Comparison of ENCODE assay signal across 13 cellular contexts in the genomic region with DNA sequence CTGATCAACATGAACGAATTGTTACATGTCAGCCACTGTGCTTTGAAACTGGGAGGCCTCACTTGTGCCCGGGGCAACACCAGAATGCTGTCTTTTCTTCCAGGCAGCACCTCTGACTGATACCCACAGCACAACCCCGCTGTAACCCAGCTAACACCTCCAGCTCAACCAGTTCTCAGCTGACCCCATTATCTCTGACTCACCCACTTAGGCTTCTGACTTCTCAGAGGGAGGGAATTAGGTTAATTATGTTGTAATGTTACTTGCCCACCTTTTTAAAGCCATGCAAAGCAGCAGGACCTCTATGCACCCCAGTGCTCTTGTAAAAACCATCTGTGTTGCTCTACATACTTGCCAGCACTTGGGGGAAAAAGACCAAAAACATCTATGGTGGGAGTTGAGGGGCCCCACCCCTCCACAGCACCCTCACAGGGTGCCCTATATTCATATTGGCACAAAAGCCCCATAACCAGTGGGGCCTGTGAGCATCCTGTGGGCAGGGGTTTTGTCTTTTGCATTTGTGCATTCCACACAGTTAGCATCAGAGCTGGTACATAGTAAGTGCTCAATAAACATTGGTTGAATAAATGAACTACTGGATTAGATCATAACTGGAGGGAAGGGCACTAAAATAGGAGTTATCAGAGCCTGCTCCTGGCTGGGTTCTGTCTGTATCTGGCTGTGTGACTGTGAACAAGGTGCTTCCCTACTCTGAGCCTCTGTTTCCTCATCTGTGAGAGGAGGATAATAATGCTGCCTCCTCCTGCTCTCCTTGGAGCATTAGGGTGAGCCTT.
DNase-seq lines count a peak whose midpoint lies in the region; ATAC-seq lines count a peak whose summit lies in the region.
"Had no signal": no experiment of that assay in that cellular context is flagged by ENCODE, and none has a peak within 500 bp of the region (broad histone marks: within the 10 kb centered on the region; RNA-seq: fewer than 3 reads in every experiment).

No MANE protein-coding gene starts in this region.

- H3K4me1 Mint-ChIP-seq in stimulated activated naive CD8-positive, alpha-beta T cell treated with anti-CD3 and anti-CD28 coated beads, Interleukin-15, amount 100 ng/mL, for 72 hours: no peaks in the 10 kb centered on the region

- no peaks in the 10 kb centered on the region for H3K27me3 Mint-ChIP-seq in stimulated activated naive CD8-positive, alpha-beta T cell treated with anti-CD3 and anti-CD28 coated beads, Interleukin-15, amount 100 ng/mL, for 72 hours

- no peaks in the 10 kb centered on the region for H3K9me3 Mint-ChIP-seq in stimulated activated naive CD8-positive, alpha-beta T cell treated with anti-CD3 and anti-CD28 coated beads, Interleukin-15, amount 100 ng/mL, for 72 hours

- DNase-seq in stimulated activated naive CD8-positive, alpha-beta T cell treated with anti-CD3 and anti-CD28 coated beads, Interleukin-15, Interleukin-2, amounts not matched to agents 100 U/mL and 50 U/mL, for 24 hours: no peak
- no peak for DNase-seq in stimulated activated naive CD8-positive, alpha-beta T cell treated with anti-CD3 and anti-CD28 coated beads, Interleukin-15, amount 100 ng/mL, for 72 hours
- DNase-seq in NOMO-1 (lab: John Stamatoyannopoulos, UW; ENCODE audit: unreplicated experiment in 2 of 2) (peak; percentile 58 to 72), germinal center (ENCODE audit: low spot score) (peak; percentile 44), GM19238 (ENCODE audit: insufficient read length, low spot score) (no peak), Kasumi-1 (lab: John Stamatoyannopoulos, UW) (no peak)
- no peak for DNase-seq in stimulated activated CD4-positive, alpha-beta T cell treated with anti-CD3 and anti-CD28 coated beads, Interleukin-4, amount 100 ng/mL, for 1 hour
- DNase-seq: activated CD4-positive, alpha-beta T cell treated with anti-CD3 and anti-CD28 coated beads for 4 hours; activated naive CD4-positive, alpha-beta T cell treated with anti-CD3 and anti-CD28 coated beads, Interleukin-2, amount 50 U/mL, for 16 hours; BE2C; hippocampal formation; NCI-H1930 had no signal

- ATAC-seq in stimulated activated naive CD8-positive, alpha-beta T cell treated with anti-CD3 and anti-CD28 coated beads, Interleukin-15, Interleukin-2, amounts not matched to agents 100 U/mL and 50 U/mL, for 24 hours: peak; percentile 61
- no peak for ATAC-seq in stimulated activated naive CD8-positive, alpha-beta T cell treated with anti-CD3 and anti-CD28 coated beads, Interleukin-15, amount 100 ng/mL, for 72 hours
- no peak for ATAC-seq in HG03469 (IDR thresholded peaks at IDR 0.05; ENCODE audit: unreplicated experiment)

- H3K4me3 Mint-ChIP-seq in stimulated activated naive CD8-positive, alpha-beta T cell treated with anti-CD3 and anti-CD28 coated beads, Interleukin-15, amount 100 ng/mL, for 72 hours: no peak overlapping the region

- H3K27ac Mint-ChIP-seq in stimulated activated naive CD8-positive, alpha-beta T cell treated with anti-CD3 and anti-CD28 coated beads, Interleukin-15, amount 100 ng/mL, for 72 hours: no peak overlapping the region

Comparison
In these comparisons a context has a peak if more than half of its experiments do, and no peak if none do; other contexts are left out.
1. DNase-seq: peak in NOMO-1 (2 of 2) and germinal center (single experiment); none in stimulated activated naive CD8-positive, alpha-beta T cell treated with anti-CD3 and anti-CD28 coated beads, Interleukin-15, Interleukin-2, amounts not matched to agents 100 U/mL and 50 U/mL, for 24 hours (single experiment), stimulated activated naive CD8-positive, alpha-beta T cell treated with anti-CD3 and anti-CD28 coated beads, Interleukin-15, amount 100 ng/mL, for 72 hours (0 of 2), GM19238 (single experiment), Kasumi-1 (0 of 2) and stimulated activated CD4-positive, alpha-beta T cell treated with anti-CD3 and anti-CD28 coated beads, Interleukin-4, amount 100 ng/mL, for 1 hour (single experiment).